In the genomic region with DNA sequence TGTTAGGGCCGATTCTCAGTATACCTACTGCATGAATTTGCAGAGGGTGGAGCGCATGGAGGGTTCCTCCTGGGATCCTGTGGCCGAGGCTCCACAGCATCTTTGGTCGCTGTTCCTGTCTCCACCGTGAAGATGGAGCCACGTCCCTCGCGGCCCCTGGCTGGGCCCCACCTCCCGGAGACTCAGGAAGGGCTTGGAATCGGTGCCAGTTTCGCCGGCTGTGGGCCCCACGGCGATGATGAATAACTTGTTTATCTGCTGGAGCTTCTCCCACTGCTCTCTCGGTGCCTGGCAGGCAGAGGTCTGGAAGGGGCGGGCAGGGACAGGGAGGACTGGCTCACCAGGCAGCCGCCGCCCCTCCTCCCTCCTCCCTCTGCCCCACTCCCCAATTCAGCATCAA, we compare ENCODE assay signal across 1 cellular context.
TF ChIP-seq lines count a peak whose summit lies in the region.

No MANE protein-coding gene starts in this region.

TF ChIP-seq in GM23338, 12 proteins besides CTCF, POLR2A, EP300 and RAD21 (continued from another document):
- TF ChIP-seq, protein P1, sequence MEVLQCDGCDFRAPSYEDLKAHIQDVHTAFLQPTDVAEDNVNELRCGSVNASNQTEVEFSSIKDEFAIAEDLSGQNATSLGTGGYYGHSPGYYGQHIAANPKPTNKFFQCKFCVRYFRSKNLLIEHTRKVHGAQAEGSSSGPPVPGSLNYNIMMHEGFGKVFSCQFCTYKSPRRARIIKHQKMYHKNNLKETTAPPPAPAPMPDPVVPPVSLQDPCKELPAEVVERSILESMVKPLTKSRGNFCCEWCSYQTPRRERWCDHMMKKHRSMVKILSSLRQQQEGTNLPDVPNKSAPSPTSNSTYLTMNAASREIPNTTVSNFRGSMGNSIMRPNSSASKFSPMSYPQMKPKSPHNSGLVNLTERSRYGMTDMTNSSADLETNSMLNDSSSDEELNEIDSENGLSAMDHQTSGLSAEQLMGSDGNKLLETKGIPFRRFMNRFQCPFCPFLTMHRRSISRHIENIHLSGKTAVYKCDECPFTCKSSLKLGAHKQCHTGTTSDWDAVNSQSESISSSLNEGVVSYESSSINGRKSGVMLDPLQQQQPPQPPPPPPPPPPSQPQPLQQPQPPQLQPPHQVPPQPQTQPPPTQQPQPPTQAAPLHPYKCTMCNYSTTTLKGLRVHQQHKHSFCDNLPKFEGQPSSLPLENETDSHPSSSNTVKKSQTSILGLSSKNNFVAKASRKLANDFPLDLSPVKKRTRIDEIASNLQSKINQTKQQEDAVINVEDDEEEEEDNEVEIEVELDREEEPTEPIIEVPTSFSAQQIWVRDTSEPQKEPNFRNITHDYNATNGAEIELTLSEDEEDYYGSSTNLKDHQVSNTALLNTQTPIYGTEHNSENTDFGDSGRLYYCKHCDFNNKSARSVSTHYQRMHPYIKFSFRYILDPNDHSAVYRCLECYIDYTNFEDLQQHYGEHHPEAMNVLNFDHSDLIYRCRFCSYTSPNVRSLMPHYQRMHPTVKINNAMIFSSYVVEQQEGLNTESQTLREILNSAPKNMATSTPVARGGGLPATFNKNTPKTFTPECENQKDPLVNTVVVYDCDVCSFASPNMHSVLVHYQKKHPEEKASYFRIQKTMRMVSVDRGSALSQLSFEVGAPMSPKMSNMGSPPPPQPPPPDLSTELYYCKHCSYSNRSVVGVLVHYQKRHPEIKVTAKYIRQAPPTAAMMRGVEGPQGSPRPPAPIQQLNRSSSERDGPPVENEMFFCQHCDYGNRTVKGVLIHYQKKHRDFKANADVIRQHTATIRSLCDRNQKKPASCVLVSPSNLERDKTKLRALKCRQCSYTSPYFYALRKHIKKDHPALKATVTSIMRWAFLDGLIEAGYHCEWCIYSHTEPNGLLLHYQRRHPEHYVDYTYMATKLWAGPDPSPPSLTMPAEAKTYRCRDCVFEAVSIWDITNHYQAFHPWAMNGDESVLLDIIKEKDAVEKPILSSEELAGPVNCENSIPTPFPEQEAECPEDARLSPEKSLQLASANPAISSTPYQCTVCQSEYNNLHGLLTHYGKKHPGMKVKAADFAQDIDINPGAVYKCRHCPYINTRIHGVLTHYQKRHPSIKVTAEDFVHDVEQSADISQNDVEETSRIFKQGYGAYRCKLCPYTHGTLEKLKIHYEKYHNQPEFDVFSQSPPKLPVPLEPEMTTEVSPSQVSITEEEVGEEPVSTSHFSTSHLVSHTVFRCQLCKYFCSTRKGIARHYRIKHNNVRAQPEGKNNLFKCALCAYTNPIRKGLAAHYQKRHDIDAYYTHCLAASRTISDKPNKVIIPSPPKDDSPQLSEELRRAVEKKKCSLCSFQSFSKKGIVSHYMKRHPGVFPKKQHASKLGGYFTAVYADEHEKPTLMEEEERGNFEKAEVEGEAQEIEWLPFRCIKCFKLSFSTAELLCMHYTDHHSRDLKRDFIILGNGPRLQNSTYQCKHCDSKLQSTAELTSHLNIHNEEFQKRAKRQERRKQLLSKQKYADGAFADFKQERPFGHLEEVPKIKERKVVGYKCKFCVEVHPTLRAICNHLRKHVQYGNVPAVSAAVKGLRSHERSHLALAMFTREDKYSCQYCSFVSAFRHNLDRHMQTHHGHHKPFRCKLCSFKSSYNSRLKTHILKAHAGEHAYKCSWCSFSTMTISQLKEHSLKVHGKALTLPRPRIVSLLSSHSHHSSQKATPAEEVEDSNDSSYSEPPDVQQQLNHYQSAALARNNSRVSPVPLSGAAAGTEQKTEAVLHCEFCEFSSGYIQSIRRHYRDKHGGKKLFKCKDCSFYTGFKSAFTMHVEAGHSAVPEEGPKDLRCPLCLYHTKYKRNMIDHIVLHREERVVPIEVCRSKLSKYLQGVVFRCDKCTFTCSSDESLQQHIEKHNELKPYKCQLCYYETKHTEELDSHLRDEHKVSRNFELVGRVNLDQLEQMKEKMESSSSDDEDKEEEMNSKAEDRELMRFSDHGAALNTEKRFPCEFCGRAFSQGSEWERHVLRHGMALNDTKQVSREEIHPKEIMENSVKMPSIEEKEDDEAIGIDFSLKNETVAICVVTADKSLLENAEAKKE (CRISPR knock-in tag; IDR thresholded peaks at IDR 0.05), result no peak
- TF ChIP-seq ZNF331 (CRISPR knock-in tag; IDR thresholded peaks at IDR 0.05; ENCODE audit: low read depth) (no peak), CREB1 (CRISPR knock-in tag; IDR thresholded peaks at IDR 0.05; ENCODE audit: low read depth) (no peak), POLR2AphosphoS5 (IDR thresholded peaks at IDR 0.05; ENCODE audit: low read depth) (no peak), EZH2 (IDR thresholded peaks at IDR 0.05; ENCODE audit: low read depth, unreplicated experiment) (no peak)
- TF ChIP-seq, protein P2, sequence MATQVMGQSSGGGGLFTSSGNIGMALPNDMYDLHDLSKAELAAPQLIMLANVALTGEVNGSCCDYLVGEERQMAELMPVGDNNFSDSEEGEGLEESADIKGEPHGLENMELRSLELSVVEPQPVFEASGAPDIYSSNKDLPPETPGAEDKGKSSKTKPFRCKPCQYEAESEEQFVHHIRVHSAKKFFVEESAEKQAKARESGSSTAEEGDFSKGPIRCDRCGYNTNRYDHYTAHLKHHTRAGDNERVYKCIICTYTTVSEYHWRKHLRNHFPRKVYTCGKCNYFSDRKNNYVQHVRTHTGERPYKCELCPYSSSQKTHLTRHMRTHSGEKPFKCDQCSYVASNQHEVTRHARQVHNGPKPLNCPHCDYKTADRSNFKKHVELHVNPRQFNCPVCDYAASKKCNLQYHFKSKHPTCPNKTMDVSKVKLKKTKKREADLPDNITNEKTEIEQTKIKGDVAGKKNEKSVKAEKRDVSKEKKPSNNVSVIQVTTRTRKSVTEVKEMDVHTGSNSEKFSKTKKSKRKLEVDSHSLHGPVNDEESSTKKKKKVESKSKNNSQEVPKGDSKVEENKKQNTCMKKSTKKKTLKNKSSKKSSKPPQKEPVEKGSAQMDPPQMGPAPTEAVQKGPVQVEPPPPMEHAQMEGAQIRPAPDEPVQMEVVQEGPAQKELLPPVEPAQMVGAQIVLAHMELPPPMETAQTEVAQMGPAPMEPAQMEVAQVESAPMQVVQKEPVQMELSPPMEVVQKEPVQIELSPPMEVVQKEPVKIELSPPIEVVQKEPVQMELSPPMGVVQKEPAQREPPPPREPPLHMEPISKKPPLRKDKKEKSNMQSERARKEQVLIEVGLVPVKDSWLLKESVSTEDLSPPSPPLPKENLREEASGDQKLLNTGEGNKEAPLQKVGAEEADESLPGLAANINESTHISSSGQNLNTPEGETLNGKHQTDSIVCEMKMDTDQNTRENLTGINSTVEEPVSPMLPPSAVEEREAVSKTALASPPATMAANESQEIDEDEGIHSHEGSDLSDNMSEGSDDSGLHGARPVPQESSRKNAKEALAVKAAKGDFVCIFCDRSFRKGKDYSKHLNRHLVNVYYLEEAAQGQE (IDR thresholded peaks at IDR 0.05; ENCODE audit: unreplicated experiment), result no peak
